In the genomic region with DNA sequence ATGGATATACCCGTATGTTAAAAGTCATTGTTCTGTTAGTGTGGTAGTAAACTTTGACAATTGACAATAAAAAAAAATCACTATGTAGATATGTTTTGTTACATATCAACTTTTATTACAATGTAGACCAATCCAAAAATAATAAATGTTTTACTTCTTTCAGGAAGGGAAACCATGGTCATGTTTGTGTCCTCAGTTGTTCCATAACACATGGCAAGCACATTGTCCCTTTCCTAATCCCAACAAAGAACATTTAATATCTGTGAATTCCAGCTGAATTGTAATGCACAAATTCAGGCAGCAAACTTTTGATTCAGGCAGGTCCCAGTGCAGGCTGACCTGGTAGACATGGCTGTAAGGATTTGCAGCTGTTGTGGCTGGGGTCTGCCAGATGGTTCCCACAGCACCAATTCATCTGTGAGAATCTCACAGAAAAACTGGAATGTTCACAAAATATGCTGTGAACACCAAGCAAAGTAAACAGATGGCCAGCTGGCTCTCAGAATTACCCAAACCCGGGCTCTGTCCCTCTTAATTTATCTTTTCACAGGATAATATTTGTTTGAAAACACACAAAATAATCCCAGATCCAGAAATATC, we compare ENCODE assay signal across 18 cellular contexts. TPM values are rescaled to one million over a fixed set of nuclear protein-coding genes. Genes with fewer than 3 reads are reported as not detected.
DNase-seq lines count a peak whose midpoint lies in the region; FAIRE-seq and TF ChIP-seq lines count a peak whose summit lies in the region.
"Had no signal": no experiment of that assay in that cellular context is flagged by ENCODE, and none has a peak within 500 bp of the region (broad histone marks: within the 10 kb centered on the region; RNA-seq: fewer than 3 reads in every experiment).

No MANE protein-coding gene starts in this region.

- H3K36me3 ChIP-seq in MM.1S (replicated peaks; ENCODE audit: insufficient read depth, low read length), result no peaks in the 10 kb centered on the region
- H3K36me3 ChIP-seq: gastroesophageal sphincter, right lobe of liver, uterus had no signal

- POLR2A ChIA-PET in AG04450 (lab: Yijun Ruan, JAX), result interaction anchor here (1.4 kb wide), 1 partner anchor 78 kb away, joined by 8 read pairs; no protein-coding TSS in a partner anchor

- peak overlapping the region; percentile 41 for H3K4me3 Mint-ChIP-seq in activated T-helper 2 cell treated with anti-CD3 and anti-CD28 coated beads, Interferon-gamma antibody, Interleukin-2, Interleukin-4, amounts not matched to agents 10 μg/mL and 5 μg/mL and 100 μg/mL, durations not matched to agents 14 hours and 24 hours and 36 hours (ENCODE audit: low read depth)

- no peaks in the 10 kb centered on the region for H3K9me3 Mint-ChIP-seq in activated T-helper 2 cell treated with anti-CD3 and anti-CD28 coated beads, Interferon-gamma antibody, Interleukin-2, Interleukin-4, amounts not matched to agents 10 μg/mL and 5 μg/mL and 100 μg/mL, durations not matched to agents 14 hours and 24 hours and 36 hours
- H3K9me3 Mint-ChIP-seq: activated CD4-positive, alpha-beta T cell treated with anti-CD3 and anti-CD28 coated beads, Interleukin-2, amount 10 ng/mL, durations not matched to agents 24 days and 14 days had no signal

- no peaks in the 10 kb centered on the region for H3K27me3 Mint-ChIP-seq in activated T-helper 2 cell treated with anti-CD3 and anti-CD28 coated beads, Interferon-gamma antibody, Interleukin-2, Interleukin-4, amounts not matched to agents 10 μg/mL and 5 μg/mL and 100 μg/mL, durations not matched to agents 14 hours and 24 hours and 36 hours (ENCODE audit: low read depth)
- H3K27me3 Mint-ChIP-seq: activated CD4-positive, alpha-beta T cell treated with anti-CD3 and anti-CD28 coated beads, Interleukin-2, amount 10 ng/mL, durations not matched to agents 24 days and 14 days had no signal

- H3F3A ChIP-seq in MM.1S (ENCODE audit: insufficient read depth, low read length), result peaks cover 7% of the 10 kb centered on the region; the same call in 1 of the 2 replicates

- H3K27ac Mint-ChIP-seq in activated T-helper 2 cell treated with anti-CD3 and anti-CD28 coated beads, Interferon-gamma antibody, Interleukin-2, Interleukin-4, amounts not matched to agents 10 μg/mL and 5 μg/mL and 100 μg/mL, durations not matched to agents 14 hours and 24 hours and 36 hours, result no peak overlapping the region
- H3K27ac Mint-ChIP-seq: activated CD4-positive, alpha-beta T cell treated with anti-CD3 and anti-CD28 coated beads, Interleukin-2, amount 10 ng/mL, durations not matched to agents 24 days and 14 days had no signal

- H3K4me1 Mint-ChIP-seq in activated T-helper 2 cell treated with anti-CD3 and anti-CD28 coated beads, Interferon-gamma antibody, Interleukin-2, Interleukin-4, amounts not matched to agents 10 μg/mL and 5 μg/mL and 100 μg/mL, durations not matched to agents 14 hours and 24 hours and 36 hours (ENCODE audit: low read depth), result peaks cover 27% of the 10 kb centered on the region

- no peaks in the 10 kb centered on the region for H3K9me3 ChIP-seq in AG04450 (ENCODE audit: control insufficient read depth, insufficient read depth, low read length)
- no peaks in the 10 kb centered on the region for H3K9me3 ChIP-seq in MM.1S (replicated peaks; ENCODE audit: insufficient read depth, low read length)
- H3K9me3 ChIP-seq: gastroesophageal sphincter, right lobe of liver, uterus had no signal

- TF ChIP-seq POLR2A in GM12892 (IDR thresholded peaks at IDR 0.05; ENCODE audit: low read depth, low read length), result no peak

- no peaks in the 10 kb centered on the region for H4K20me1 ChIP-seq in MM.1S (ENCODE audit: insufficient read depth, low read length)

- no peak for FAIRE-seq in GM12892 (lab: Jason Lieb, UNC)
- FAIRE-seq: HTR-8/SVneo had no signal

- H3K79me2 ChIP-seq in MM.1S (ENCODE audit: low read length), result peaks cover 26% of the 10 kb centered on the region

- no peak for TF ChIP-seq CTCF in AG04450 (IDR thresholded peaks at IDR 0.05; ENCODE audit: low read depth, low read length)
- TF ChIP-seq CTCF in MM.1S (IDR thresholded peaks at IDR 0.05; ENCODE audit: low read length), result no peak

- H3K9me2 ChIP-seq in MM.1S (replicated peaks; ENCODE audit: insufficient read depth, low read length), result no peaks in the 10 kb centered on the region

- H3K9ac ChIP-seq in MM.1S (ENCODE audit: low read length), result no peak overlapping the region

- intact Hi-C loops in activated T-helper 2 cell treated with anti-CD3 and anti-CD28 coated beads, Interferon-gamma antibody, Interleukin-2, Interleukin-4, amounts not matched to agents 10 μg/mL and 5 μg/mL and 100 μg/mL, durations not matched to agents 14 hours and 24 hours and 36 hours (cut with micrococcal nuclease), result loop anchor here (5.0 kb wide), 1 partner anchor 99 kb away; no protein-coding TSS in a partner anchor

- CTCF ChIA-PET in AG04450 (lab: Charles Lee), result interaction anchor here (0.7 to 1.5 kb wide), 3 partner anchors 17 to 156 kb away, joined by 3 read pairs; no protein-coding TSS in a partner anchor

- H3K27ac ChIP-seq in AG04450 (ENCODE audit: low read depth, low read length), result no peak overlapping the region
- no peak overlapping the region for H3K27ac ChIP-seq in MM.1S (ENCODE audit: low read length)
- H3K27ac ChIP-seq: C4-2B, right lobe of liver, uterus had no signal

- no peak overlapping the region for H3K4me2 ChIP-seq in MM.1S (ENCODE audit: low read depth, low read length)

- DNase-seq in AG04450 (ENCODE audit: low read depth, low spot score), result peak; percentile 75
- DNase-seq in DMS 273 (lab: John Stamatoyannopoulos, UW; ENCODE audit: unreplicated experiment), result peak; percentile 52
- no peak for DNase-seq in activated T-helper 2 cell treated with anti-CD3 and anti-CD28 coated beads, Interferon-gamma antibody, Interleukin-2, Interleukin-4, amounts not matched to agents 10 μg/mL and 5 μg/mL and 100 μg/mL, durations not matched to agents 14 hours and 24 hours and 36 hours (ENCODE audit: low spot score)
- peak; percentile 85 for DNase-seq in myocyte (ENCODE audit: low read depth)
- no peak for DNase-seq in GM12892 (ENCODE audit: insufficient read length)
- DNase-seq in NOMO-1 treated with DMSO at 0.1 percent for 48 hours (lab: John Stamatoyannopoulos, UW; ENCODE audit: unreplicated experiment), result no peak
- no peak for DNase-seq in HUDEP-2 (lab: John Stamatoyannopoulos, UW; ENCODE audit: unreplicated experiment in 76 of 76)
- DNase-seq in MM.1S, result no peak
- DNase-seq: activated CD4-positive, alpha-beta T cell treated with anti-CD3 and anti-CD28 coated beads, Interleukin-2, amount 10 ng/mL, durations not matched to agents 24 days and 14 days; effector CD8-positive, alpha-beta T cell; NCI-H1048; right lobe of liver; stimulated activated naive CD8-positive, alpha-beta T cell treated with anti-CD3 and anti-CD28 coated beads, Interleukin-15, Interleukin-2, amounts not matched to agents 100 U/mL and 50 U/mL, for 24 hours; uterus had no signal

- H2AFZ ChIP-seq in MM.1S (ENCODE audit: low read length), result no peak overlapping the region

- H3K27me3 ChIP-seq in AG04450 (ENCODE audit: control insufficient read depth, insufficient read depth, low read length) (peaks cover 3% of the 10 kb centered on the region), MM.1S (replicated peaks; ENCODE audit: insufficient read depth, low read length) (no peaks in the 10 kb centered on the region)
- H3K27me3 ChIP-seq: gastroesophageal sphincter, right lobe of liver, uterus had no signal

- H3K4me3 ChIP-seq in AG04450 (ENCODE audit: low read depth, low read length), result no peak overlapping the region
- no peak overlapping the region for H3K4me3 ChIP-seq in MM.1S (ENCODE audit: low read length)
- H3K4me3 ChIP-seq: gastroesophageal sphincter, right lobe of liver, uterus had no signal

- no peaks in the 10 kb centered on the region for H3K4me1 ChIP-seq in MM.1S (ENCODE audit: low read length)

- H3K36me3 Mint-ChIP-seq in activated T-helper 2 cell treated with anti-CD3 and anti-CD28 coated beads, Interferon-gamma antibody, Interleukin-2, Interleukin-4, amounts not matched to agents 10 μg/mL and 5 μg/mL and 100 μg/mL, durations not matched to agents 14 hours and 24 hours and 36 hours (ENCODE audit: low read depth), result peaks cover 6% of the 10 kb centered on the region

RNA-seq across cellular contexts. Expression of gene SPG21, which starts 1.9 kb away (rescaled TPM):
- 85.7 and 101 TPM in 2 replicates for polyA plus RNA-seq in AG04450 (2011; rRNA removed)
- polyA minus RNA-seq in AG04450 (2011; rRNA and poly(A)+ RNA removed), result 49.5 and 57.6 TPM in 2 replicates
- total RNA-seq in activated T-helper 2 cell treated with anti-CD3 and anti-CD28 coated beads, Interferon-gamma antibody, Interleukin-2, Interleukin-4, amounts not matched to agents 10 μg/mL and 5 μg/mL and 100 μg/mL, durations not matched to agents 14 hours and 24 hours and 36 hours, result 61.4 and 63.1 TPM in 2 replicates
- total RNA-seq in myocyte, result 127 and 141 TPM in 2 replicates
- polyA plus RNA-seq in myocyte (2012), result 90.8 TPM
- 63.9 TPM for polyA plus RNA-seq in GM12892 (2012; ENCODE audit: missing spikeins)

RNA-seq across cellular contexts. Expression of gene MTFMT, which starts 37.8 kb away (rescaled TPM):
- 11.6 and 15.3 TPM in 2 replicates for polyA plus RNA-seq in AG04450 (2011; rRNA removed)
- 6.3 and 17.1 TPM in 2 replicates for polyA minus RNA-seq in AG04450 (2011; rRNA and poly(A)+ RNA removed)
- 22.7 and 23.4 TPM in 2 replicates for total RNA-seq in activated T-helper 2 cell treated with anti-CD3 and anti-CD28 coated beads, Interferon-gamma antibody, Interleukin-2, Interleukin-4, amounts not matched to agents 10 μg/mL and 5 μg/mL and 100 μg/mL, durations not matched to agents 14 hours and 24 hours and 36 hours
- 24.8 and 30.2 TPM in 2 replicates for total RNA-seq in myocyte
- 9.9 TPM for polyA plus RNA-seq in myocyte (2012)
- polyA plus RNA-seq in GM12892 (2012; ENCODE audit: missing spikeins), result 14.9 TPM

RNA-seq across cellular contexts. Expression of gene SLC51B, which starts 53.6 kb away (rescaled TPM):
- 0.50 and 0.61 TPM in 2 replicates for polyA plus RNA-seq in AG04450 (2011; rRNA removed)
- 0.48 TPM in 1 of 2 replicates, not detected in the other for polyA minus RNA-seq in AG04450 (2011; rRNA and poly(A)+ RNA removed)
- not detected in 2 replicates for total RNA-seq in activated T-helper 2 cell treated with anti-CD3 and anti-CD28 coated beads, Interferon-gamma antibody, Interleukin-2, Interleukin-4, amounts not matched to agents 10 μg/mL and 5 μg/mL and 100 μg/mL, durations not matched to agents 14 hours and 24 hours and 36 hours
- total RNA-seq in myocyte, result 0.26 TPM in 1 of 2 replicates, not detected in the other
- polyA plus RNA-seq in myocyte (2012), result not detected
- polyA plus RNA-seq in GM12892 (2012; ENCODE audit: missing spikeins), result not detected
- total RNA-seq: activated CD4-positive, alpha-beta T cell treated with anti-CD3 and anti-CD28 coated beads, Interleukin-2, amount 10 ng/mL, durations not matched to agents 24 days and 14 days; gastroesophageal sphincter; T-helper 2 cell treated with Interferon-gamma antibody and Interleukin-4, amounts not matched to agents 100 ng/mL and 5 ng/mL, for 36 hours; uterus had no signal

Comparison
In these comparisons a context has a peak if more than half of its experiments do, and no peak if none do; other contexts are left out.
1. DNase-seq: peak in AG04450 (single experiment), DMS 273 (single experiment) and myocyte (single experiment); none in activated T-helper 2 cell treated with anti-CD3 and anti-CD28 coated beads, Interferon-gamma antibody, Interleukin-2, Interleukin-4, amounts not matched to agents 10 μg/mL and 5 μg/mL and 100 μg/mL, durations not matched to agents 14 hours and 24 hours and 36 hours (single experiment), GM12892 (single experiment), NOMO-1 treated with DMSO at 0.1 percent for 48 hours (single experiment), HUDEP-2 (0 of 76) and MM.1S (single experiment).